1 cellular context compared by ENCODE assay signal in the genomic region with DNA sequence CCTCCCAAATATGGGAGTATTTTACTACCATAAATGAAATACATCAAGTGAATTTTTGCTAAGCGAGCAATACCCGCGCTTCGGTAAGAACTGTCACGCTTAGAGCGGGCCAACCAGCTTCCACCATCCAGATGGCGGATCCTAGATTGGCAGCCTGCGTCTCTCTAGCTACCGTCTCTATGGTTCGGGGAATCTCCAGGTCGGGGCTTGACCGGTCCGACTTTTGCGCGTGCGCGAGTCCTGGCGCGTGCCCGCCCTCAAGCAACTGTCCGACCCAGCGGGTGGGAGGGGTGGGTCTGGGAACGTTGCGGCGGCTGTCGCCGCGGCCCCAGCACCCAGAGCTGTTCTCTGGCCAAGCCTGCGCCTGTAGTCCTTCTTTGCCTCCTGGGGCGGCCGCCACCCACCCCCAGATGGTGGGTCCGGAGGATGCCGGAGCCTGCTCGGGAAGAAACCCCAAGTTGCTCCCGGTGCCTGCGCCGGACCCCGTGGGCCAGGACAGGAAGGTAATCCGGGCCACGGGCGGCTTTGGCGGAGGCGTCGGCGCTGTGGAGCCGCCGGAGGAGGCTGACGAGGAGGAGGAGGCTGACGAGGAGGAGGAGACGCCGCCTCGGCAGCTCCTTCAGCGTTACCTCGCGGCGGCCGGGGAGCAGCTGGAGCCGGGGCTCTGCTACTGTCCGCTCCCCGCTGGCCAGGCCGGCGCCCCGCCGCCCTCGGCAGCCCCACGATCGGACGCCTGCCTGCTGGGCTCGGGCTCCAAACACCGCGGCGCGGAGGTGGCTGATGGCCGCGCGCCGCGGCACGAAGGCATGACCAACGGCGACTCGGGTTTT.
TF ChIP-seq lines count a peak whose summit lies in the region.

A gene (plus strand): TSS at position 338 of the 830 bp plus-strand sequence. CDS start 73 bp downstream, at position 411.

TF ChIP-seq in HepG2, 621 proteins besides CTCF, POLR2A, EP300 and RAD21 (continued from another document and continues in another):
- TF ChIP-seq ZSCAN9 (CRISPR knock-in tag; IDR thresholded peaks at IDR 0.05; ENCODE audit: borderline replicate concordance) = peak; percentile 60; the same call in 1 of the 2 replicates
- TF ChIP-seq ZNF10 (CRISPR knock-in tag; IDR thresholded peaks at IDR 0.05; ENCODE audit: borderline replicate concordance, low read depth) = no peak
- TF ChIP-seq JUND (CRISPR knock-in tag; IDR thresholded peaks at IDR 0.05) = 0 out of 2 replicates have a peak, but pooled peaks have one; percentile 11
- TF ChIP-seq, protein P1, sequence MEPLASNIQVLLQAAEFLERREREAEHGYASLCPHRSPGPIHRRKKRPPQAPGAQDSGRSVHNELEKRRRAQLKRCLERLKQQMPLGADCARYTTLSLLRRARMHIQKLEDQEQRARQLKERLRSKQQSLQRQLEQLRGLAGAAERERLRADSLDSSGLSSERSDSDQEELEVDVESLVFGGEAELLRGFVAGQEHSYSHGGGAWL (CRISPR knock-in tag; IDR thresholded peaks at IDR 0.05) = peak; percentile 82
- TF ChIP-seq SIN3B (IDR thresholded peaks at IDR 0.05; ENCODE audit: low read length) = no peak
- TF ChIP-seq SRSF9 (IDR thresholded peaks at IDR 0.05; ENCODE audit: borderline replicate concordance, insufficient read depth, low read depth, low read length, poor library complexity, severe bottlenecking) = no peak
- TF ChIP-seq CBX2 (IDR thresholded peaks at IDR 0.05; ENCODE audit: low read depth, low read length) = no peak
- no peak for TF ChIP-seq CBX2 (CRISPR knock-in tag; IDR thresholded peaks at IDR 0.05; ENCODE audit: low read depth)
- TF ChIP-seq ZC3H13 (CRISPR knock-in tag; IDR thresholded peaks at IDR 0.05) = peak; percentile 85; the same call in 1 of the 2 replicates
- peak; percentile 60; the same call in 1 of the 2 replicates for TF ChIP-seq GLI4 (CRISPR knock-in tag; IDR thresholded peaks at IDR 0.05; ENCODE audit: borderline replicate concordance)
- TF ChIP-seq RELA (CRISPR knock-in tag; IDR thresholded peaks at IDR 0.05) = no peak
- no peak; the same call in 1 of the 2 replicates for TF ChIP-seq KAT7 (CRISPR knock-in tag; IDR thresholded peaks at IDR 0.05; ENCODE audit: borderline replicate concordance)
- TF ChIP-seq, protein P2, sequence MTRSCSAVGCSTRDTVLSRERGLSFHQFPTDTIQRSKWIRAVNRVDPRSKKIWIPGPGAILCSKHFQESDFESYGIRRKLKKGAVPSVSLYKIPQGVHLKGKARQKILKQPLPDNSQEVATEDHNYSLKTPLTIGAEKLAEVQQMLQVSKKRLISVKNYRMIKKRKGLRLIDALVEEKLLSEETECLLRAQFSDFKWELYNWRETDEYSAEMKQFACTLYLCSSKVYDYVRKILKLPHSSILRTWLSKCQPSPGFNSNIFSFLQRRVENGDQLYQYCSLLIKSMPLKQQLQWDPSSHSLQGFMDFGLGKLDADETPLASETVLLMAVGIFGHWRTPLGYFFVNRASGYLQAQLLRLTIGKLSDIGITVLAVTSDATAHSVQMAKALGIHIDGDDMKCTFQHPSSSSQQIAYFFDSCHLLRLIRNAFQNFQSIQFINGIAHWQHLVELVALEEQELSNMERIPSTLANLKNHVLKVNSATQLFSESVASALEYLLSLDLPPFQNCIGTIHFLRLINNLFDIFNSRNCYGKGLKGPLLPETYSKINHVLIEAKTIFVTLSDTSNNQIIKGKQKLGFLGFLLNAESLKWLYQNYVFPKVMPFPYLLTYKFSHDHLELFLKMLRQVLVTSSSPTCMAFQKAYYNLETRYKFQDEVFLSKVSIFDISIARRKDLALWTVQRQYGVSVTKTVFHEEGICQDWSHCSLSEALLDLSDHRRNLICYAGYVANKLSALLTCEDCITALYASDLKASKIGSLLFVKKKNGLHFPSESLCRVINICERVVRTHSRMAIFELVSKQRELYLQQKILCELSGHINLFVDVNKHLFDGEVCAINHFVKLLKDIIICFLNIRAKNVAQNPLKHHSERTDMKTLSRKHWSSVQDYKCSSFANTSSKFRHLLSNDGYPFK (CRISPR knock-in tag; IDR thresholded peaks at IDR 0.05; ENCODE audit: borderline replicate concordance) = peak; percentile 65; the same call in 1 of the 2 replicates
- TF ChIP-seq ZNF333 (CRISPR knock-in tag; IDR thresholded peaks at IDR 0.05; ENCODE audit: borderline replicate concordance) = peak; percentile 93; the same call in 1 of the 2 replicates
- TF ChIP-seq RFX5 (IDR thresholded peaks at IDR 0.05; ENCODE audit: low read depth, low read length) = no peak
- TF ChIP-seq KLF16 (CRISPR knock-in tag; IDR thresholded peaks at IDR 0.05) = peak in 1 of 2 experiments; percentile 92; a peak in 2 of 4 replicates
- TF ChIP-seq SSRP1 (CRISPR knock-in tag; IDR thresholded peaks at IDR 0.05) = no peak
- no peak for TF ChIP-seq ZSCAN12 (CRISPR knock-in tag; IDR thresholded peaks at IDR 0.05)
- no peak for TF ChIP-seq ATAD3A (CRISPR knock-in tag; IDR thresholded peaks at IDR 0.05)
- TF ChIP-seq, protein P3, sequence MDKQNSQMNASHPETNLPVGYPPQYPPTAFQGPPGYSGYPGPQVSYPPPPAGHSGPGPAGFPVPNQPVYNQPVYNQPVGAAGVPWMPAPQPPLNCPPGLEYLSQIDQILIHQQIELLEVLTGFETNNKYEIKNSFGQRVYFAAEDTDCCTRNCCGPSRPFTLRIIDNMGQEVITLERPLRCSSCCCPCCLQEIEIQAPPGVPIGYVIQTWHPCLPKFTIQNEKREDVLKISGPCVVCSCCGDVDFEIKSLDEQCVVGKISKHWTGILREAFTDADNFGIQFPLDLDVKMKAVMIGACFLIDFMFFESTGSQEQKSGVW (CRISPR knock-in tag; IDR thresholded peaks at IDR 0.05; ENCODE audit: borderline replicate concordance) = no peak
- TF ChIP-seq ZNF792 (CRISPR knock-in tag; IDR thresholded peaks at IDR 0.05) = peak; percentile 49
- TF ChIP-seq, protein P4, sequence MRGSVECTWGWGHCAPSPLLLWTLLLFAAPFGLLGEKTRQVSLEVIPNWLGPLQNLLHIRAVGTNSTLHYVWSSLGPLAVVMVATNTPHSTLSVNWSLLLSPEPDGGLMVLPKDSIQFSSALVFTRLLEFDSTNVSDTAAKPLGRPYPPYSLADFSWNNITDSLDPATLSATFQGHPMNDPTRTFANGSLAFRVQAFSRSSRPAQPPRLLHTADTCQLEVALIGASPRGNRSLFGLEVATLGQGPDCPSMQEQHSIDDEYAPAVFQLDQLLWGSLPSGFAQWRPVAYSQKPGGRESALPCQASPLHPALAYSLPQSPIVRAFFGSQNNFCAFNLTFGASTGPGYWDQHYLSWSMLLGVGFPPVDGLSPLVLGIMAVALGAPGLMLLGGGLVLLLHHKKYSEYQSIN (CRISPR knock-in tag; IDR thresholded peaks at IDR 0.05; ENCODE audit: borderline replicate concordance) = no peak
- no peak; the same call in 1 of the 2 replicates for TF ChIP-seq RFXAP (CRISPR knock-in tag; IDR thresholded peaks at IDR 0.05; ENCODE audit: borderline replicate concordance)
- 0 out of 2 replicates have a peak, but pooled peaks have one; percentile 58 for TF ChIP-seq ZNF256 (CRISPR knock-in tag; conservative IDR thresholded peaks at IDR 0.05)
- peak; percentile 22; the same call in 1 of the 2 replicates for TF ChIP-seq ZNF891 (CRISPR knock-in tag; IDR thresholded peaks at IDR 0.05)
- peak; percentile 79 for TF ChIP-seq YY1 (IDR thresholded peaks at IDR 0.05; ENCODE audit: insufficient read depth, insufficient replicate concordance, low read depth, low read length)
- peak; percentile 69 for TF ChIP-seq MED1 (CRISPR knock-in tag; IDR thresholded peaks at IDR 0.05)
- TF ChIP-seq, protein P5, sequence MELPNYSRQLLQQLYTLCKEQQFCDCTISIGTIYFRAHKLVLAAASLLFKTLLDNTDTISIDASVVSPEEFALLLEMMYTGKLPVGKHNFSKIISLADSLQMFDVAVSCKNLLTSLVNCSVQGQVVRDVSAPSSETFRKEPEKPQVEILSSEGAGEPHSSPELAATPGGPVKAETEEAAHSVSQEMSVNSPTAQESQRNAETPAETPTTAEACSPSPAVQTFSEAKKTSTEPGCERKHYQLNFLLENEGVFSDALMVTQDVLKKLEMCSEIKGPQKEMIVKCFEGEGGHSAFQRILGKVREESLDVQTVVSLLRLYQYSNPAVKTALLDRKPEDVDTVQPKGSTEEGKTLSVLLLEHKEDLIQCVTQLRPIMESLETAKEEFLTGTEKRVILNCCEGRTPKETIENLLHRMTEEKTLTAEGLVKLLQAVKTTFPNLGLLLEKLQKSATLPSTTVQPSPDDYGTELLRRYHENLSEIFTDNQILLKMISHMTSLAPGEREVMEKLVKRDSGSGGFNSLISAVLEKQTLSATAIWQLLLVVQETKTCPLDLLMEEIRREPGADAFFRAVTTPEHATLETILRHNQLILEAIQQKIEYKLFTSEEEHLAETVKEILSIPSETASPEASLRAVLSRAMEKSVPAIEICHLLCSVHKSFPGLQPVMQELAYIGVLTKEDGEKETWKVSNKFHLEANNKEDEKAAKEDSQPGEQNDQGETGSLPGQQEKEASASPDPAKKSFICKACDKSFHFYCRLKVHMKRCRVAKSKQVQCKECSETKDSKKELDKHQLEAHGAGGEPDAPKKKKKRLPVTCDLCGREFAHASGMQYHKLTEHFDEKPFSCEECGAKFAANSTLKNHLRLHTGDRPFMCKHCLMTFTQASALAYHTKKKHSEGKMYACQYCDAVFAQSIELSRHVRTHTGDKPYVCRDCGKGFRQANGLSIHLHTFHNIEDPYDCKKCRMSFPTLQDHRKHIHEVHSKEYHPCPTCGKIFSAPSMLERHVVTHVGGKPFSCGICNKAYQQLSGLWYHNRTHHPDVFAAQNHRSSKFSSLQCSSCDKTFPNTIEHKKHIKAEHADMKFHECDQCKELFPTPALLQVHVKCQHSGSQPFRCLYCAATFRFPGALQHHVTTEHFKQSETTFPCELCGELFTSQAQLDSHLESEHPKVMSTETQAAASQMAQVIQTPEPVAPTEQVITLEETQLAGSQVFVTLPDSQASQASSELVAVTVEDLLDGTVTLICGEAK (IDR thresholded peaks at IDR 0.05) = no peak
- TF ChIP-seq, protein P5 (CRISPR knock-in tag; IDR thresholded peaks at IDR 0.05) = peak; percentile 46
- no peak for TF ChIP-seq EZH2 (conservative IDR thresholded peaks at IDR 0.05; ENCODE audit: low read depth, low read length)
- TF ChIP-seq ZNF331 (CRISPR knock-in tag; IDR thresholded peaks at IDR 0.05) = no peak
- no peak for TF ChIP-seq SCMH1 (CRISPR knock-in tag; IDR thresholded peaks at IDR 0.05; ENCODE audit: borderline replicate concordance)
- peak; percentile 21; the same call in 1 of the 2 replicates for TF ChIP-seq KLF11 (CRISPR knock-in tag; IDR thresholded peaks at IDR 0.05)
- TF ChIP-seq, protein P6, sequence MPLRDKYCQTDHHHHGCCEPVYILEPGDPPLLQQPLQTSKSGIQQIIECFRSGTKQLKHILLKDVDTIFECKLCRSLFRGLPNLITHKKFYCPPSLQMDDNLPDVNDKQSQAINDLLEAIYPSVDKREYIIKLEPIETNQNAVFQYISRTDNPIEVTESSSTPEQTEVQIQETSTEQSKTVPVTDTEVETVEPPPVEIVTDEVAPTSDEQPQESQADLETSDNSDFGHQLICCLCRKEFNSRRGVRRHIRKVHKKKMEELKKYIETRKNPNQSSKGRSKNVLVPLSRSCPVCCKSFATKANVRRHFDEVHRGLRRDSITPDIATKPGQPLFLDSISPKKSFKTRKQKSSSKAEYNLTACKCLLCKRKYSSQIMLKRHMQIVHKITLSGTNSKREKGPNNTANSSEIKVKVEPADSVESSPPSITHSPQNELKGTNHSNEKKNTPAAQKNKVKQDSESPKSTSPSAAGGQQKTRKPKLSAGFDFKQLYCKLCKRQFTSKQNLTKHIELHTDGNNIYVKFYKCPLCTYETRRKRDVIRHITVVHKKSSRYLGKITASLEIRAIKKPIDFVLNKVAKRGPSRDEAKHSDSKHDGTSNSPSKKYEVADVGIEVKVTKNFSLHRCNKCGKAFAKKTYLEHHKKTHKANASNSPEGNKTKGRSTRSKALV (CRISPR knock-in tag; IDR thresholded peaks at IDR 0.05) = peak; percentile 81
- no peak for TF ChIP-seq SP140L (CRISPR knock-in tag; IDR thresholded peaks at IDR 0.05; ENCODE audit: borderline replicate concordance)
- TF ChIP-seq TEAD3 (CRISPR knock-in tag; optimal IDR thresholded peaks at IDR 0.05; ENCODE audit: borderline replicate concordance) = peak; percentile 68
- no peak for TF ChIP-seq ZFP36 (IDR thresholded peaks at IDR 0.05; ENCODE audit: borderline replicate concordance, low read depth, low read length, partially characterized antibody)
- no peak for TF ChIP-seq NR2F6 (IDR thresholded peaks at IDR 0.05)
- TF ChIP-seq NR2F6 (CRISPR knock-in tag; IDR thresholded peaks at IDR 0.05) = 0 out of 2 replicates have a peak, but pooled peaks have one; percentile 23
- no peak for TF ChIP-seq MATR3 (CRISPR knock-in tag; IDR thresholded peaks at IDR 0.05)
- TF ChIP-seq ZFP36L2 (CRISPR knock-in tag; IDR thresholded peaks at IDR 0.05) = no peak
- TF ChIP-seq ZNF326 (CRISPR knock-in tag; IDR thresholded peaks at IDR 0.05; ENCODE audit: borderline replicate concordance) = no peak
- TF ChIP-seq PAX8 (CRISPR knock-in tag; IDR thresholded peaks at IDR 0.05; ENCODE audit: borderline replicate concordance) = no peak
- TF ChIP-seq NCOA2 (CRISPR knock-in tag; IDR thresholded peaks at IDR 0.05) = 0 out of 2 replicates have a peak, but pooled peaks have one; percentile 9
